In genomic region chr5:81533629-81534480, GRCh38 we compare ENCODE assay signal across 1 cellular context.
TF ChIP-seq lines count a peak whose summit lies in the region.

No MANE protein-coding gene starts in this region.

TF ChIP-seq in IMR-90, 13 proteins besides CTCF, POLR2A, EP300 and RAD21 (continued from another document):
- TF ChIP-seq ELK1 (IDR thresholded peaks at IDR 0.05; ENCODE audit: borderline replicate concordance, low read depth, low read length) (no peak), RCOR1 (IDR thresholded peaks at IDR 0.05; ENCODE audit: insufficient replicate concordance, low read length) (no peak), MAZ (IDR thresholded peaks at IDR 0.05; ENCODE audit: borderline replicate concordance, low read depth, low read length) (no peak), NFE2L2 (IDR thresholded peaks at IDR 0.05; ENCODE audit: low read depth, low read length) (no peak), USF2 (IDR thresholded peaks at IDR 0.05; ENCODE audit: low read depth, low read length) (no peak), FOS (IDR thresholded peaks at IDR 0.05; ENCODE audit: low read depth, low read length) (no peak), CHD1 (IDR thresholded peaks at IDR 0.05; ENCODE audit: low read depth, low read length) (no peak), MAFK (IDR thresholded peaks at IDR 0.05; ENCODE audit: low read depth, low read length) (no peak), CEBPB (IDR thresholded peaks at IDR 0.05; ENCODE audit: low read depth, low read length) (no peak), MXI1 (IDR thresholded peaks at IDR 0.05; ENCODE audit: borderline replicate concordance, low read depth, low read length) (no peak), SMC3 (IDR thresholded peaks at IDR 0.05; ENCODE audit: low read depth, low read length) (no peak)
TF ChIP-seq in IMR-90: peak in this region for 0.
